Comparison of ENCODE assay signal across 8 cellular contexts in the genomic region with DNA sequence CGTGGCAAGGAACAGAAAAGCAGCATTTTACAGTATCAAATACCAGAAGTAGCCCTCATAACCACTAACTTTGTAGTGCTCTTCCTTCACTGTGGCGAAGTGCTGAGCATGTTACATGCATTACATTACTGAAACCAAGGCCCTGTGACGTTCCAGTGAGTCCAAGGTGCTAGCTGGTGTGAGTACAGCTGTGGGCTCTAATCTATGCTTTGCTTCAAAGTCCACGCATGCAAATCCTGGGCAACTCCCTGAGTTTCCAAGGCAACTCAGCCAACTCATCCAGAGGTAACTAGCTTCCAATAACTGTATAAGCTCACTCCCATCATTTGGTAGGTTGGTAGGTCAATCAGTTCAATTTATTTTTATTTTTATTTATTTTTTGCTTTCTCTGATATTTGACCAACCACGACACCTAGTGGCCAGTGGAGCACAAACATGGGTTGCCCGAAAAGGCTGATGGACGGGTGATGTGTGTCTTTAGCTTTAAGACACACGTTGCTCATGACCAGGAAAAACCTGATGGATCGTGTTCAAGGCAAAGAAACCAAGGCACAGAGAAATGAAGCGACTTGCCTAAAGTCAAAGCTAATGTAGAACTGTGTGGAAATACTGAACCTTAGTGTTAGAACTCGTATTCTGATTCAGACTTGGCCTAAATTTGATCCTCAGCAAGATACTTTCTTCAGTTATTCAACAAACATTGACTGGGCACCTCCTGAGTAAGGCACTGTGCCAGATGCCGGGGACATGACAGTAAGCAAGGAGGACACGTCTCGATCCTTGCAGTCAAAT.
DNase-seq lines count a peak whose midpoint lies in the region; ATAC-seq and TF ChIP-seq lines count a peak whose summit lies in the region.

No MANE protein-coding gene starts in this region.

- H3K4me1 Mint-ChIP-seq in CD4-positive, alpha-beta memory T cell: no peaks in the 10 kb centered on the region
- H3K4me1 Mint-ChIP-seq in activated CD8-positive, alpha-beta T cell treated with anti-CD3 and anti-CD28 coated beads, Interleukin-2, amount 10 ng/mL, durations not matched to agents 7 days and 5 days (ENCODE audit: low read depth): no peaks in the 10 kb centered on the region
- peaks cover 2% of the 10 kb centered on the region for H3K4me1 Mint-ChIP-seq in endothelial cell (ENCODE audit: unreplicated experiment)

- H3K27me3 ChIP-seq in CD4-positive, alpha-beta memory T cell (ENCODE audit: insufficient read depth, low read length): no peaks in the 10 kb centered on the region

- no peaks in the 10 kb centered on the region for H3K36me3 Mint-ChIP-seq in CD4-positive, alpha-beta memory T cell
- no peaks in the 10 kb centered on the region for H3K36me3 Mint-ChIP-seq in activated CD8-positive, alpha-beta T cell treated with anti-CD3 and anti-CD28 coated beads, Interleukin-2, amount 10 ng/mL, durations not matched to agents 7 days and 5 days (ENCODE audit: low read depth)
- H3K36me3 Mint-ChIP-seq in endothelial cell (ENCODE audit: low read depth, unreplicated experiment): no peaks in the 10 kb centered on the region

- no peak overlapping the region for H3K4me3 Mint-ChIP-seq in CD4-positive, alpha-beta memory T cell
- H3K4me3 Mint-ChIP-seq in activated CD8-positive, alpha-beta T cell treated with anti-CD3 and anti-CD28 coated beads, Interleukin-2, amount 10 ng/mL, durations not matched to agents 7 days and 5 days: no peak overlapping the region
- H3K4me3 Mint-ChIP-seq in endothelial cell (ENCODE audit: unreplicated experiment): no peak overlapping the region

- H3K27me3 Mint-ChIP-seq in CD4-positive, alpha-beta memory T cell: peaks cover 17 to 20% of the 10 kb centered on the region in 2 donors
- peaks cover 18% of the 10 kb centered on the region for H3K27me3 Mint-ChIP-seq in activated CD8-positive, alpha-beta T cell treated with anti-CD3 and anti-CD28 coated beads, Interleukin-2, amount 10 ng/mL, durations not matched to agents 7 days and 5 days (ENCODE audit: low read depth)
- H3K27me3 Mint-ChIP-seq in endothelial cell (ENCODE audit: unreplicated experiment): peaks cover 2% of the 10 kb centered on the region

- H3K36me3 ChIP-seq in CD4-positive, alpha-beta memory T cell (ENCODE audit: insufficient read depth, low read length): no peaks in the 10 kb centered on the region

- no peaks in the 10 kb centered on the region for H3K9me3 Mint-ChIP-seq in CD4-positive, alpha-beta memory T cell
- no peaks in the 10 kb centered on the region for H3K9me3 Mint-ChIP-seq in activated CD8-positive, alpha-beta T cell treated with anti-CD3 and anti-CD28 coated beads, Interleukin-2, amount 10 ng/mL, durations not matched to agents 7 days and 5 days (ENCODE audit: insufficient read depth)
- no peaks in the 10 kb centered on the region for H3K9me3 Mint-ChIP-seq in endothelial cell (ENCODE audit: unreplicated experiment)

- H3K4me1 ChIP-seq in CD4-positive, alpha-beta memory T cell (ENCODE audit: insufficient read depth, low read length): no peaks in the 10 kb centered on the region

- CTCF ChIA-PET in CD4-positive, alpha-beta memory T cell (lab: Charles Lee; ENCODE audit: partially characterized antibody): interaction anchor here (0.6 to 12.4 kb wide), 48 partner anchors 8 to 545 kb away, joined by 3 to 320 read pairs (median 4); a partner anchor contains a TSS
- CTCF ChIA-PET in activated CD8-positive, alpha-beta T cell treated with anti-CD3 and anti-CD28 coated beads, Interleukin-2, amount 10 ng/mL, durations not matched to agents 7 days and 5 days (lab: Charles Lee): interaction anchor here (0.6 to 8.0 kb wide), 54 partner anchors 8 to 546 kb away, joined by 3 to 177 read pairs (median 5); a partner anchor contains a TSS

- no peak overlapping the region for H3K27ac Mint-ChIP-seq in CD4-positive, alpha-beta memory T cell
- H3K27ac Mint-ChIP-seq in activated CD8-positive, alpha-beta T cell treated with anti-CD3 and anti-CD28 coated beads, Interleukin-2, amount 10 ng/mL, durations not matched to agents 7 days and 5 days: no peak overlapping the region
- H3K27ac Mint-ChIP-seq in endothelial cell (ENCODE audit: unreplicated experiment): no peak overlapping the region

- peak; percentile 98 for ATAC-seq in GM19324 (IDR thresholded peaks at IDR 0.05; ENCODE audit: low FRiP score, unreplicated experiment)
- peak; percentile 100 for ATAC-seq in HG03342 (IDR thresholded peaks at IDR 0.05; ENCODE audit: unreplicated experiment)
- ATAC-seq in activated CD8-positive, alpha-beta T cell treated with anti-CD3 and anti-CD28 coated beads, Interleukin-2, amount 10 ng/mL, durations not matched to agents 7 days and 5 days: peak; percentile 65
- ATAC-seq in stimulated activated naive CD8-positive, alpha-beta T cell treated with anti-CD3 and anti-CD28 coated beads, Interleukin-15, Interleukin-2, amounts not matched to agents 100 U/mL and 50 U/mL, for 24 hours: peak; percentile 66

- intact Hi-C loops in CD4-positive, alpha-beta memory T cell (cut with micrococcal nuclease): loop anchor here (1.0 to 2.0 kb wide), 3 partner anchors 73 to 228 kb away; no protein-coding TSS in a partner anchor

- POLR2A ChIA-PET in CD4-positive, alpha-beta memory T cell (lab: Charles Lee; ENCODE audit: partially characterized antibody): interaction anchor here (1.0 to 2.5 kb wide), 2 partner anchors 75 to 199 kb away, joined by 7 to 21 read pairs; a partner anchor contains a TSS
- POLR2A ChIA-PET in activated CD8-positive, alpha-beta T cell treated with anti-CD3 and anti-CD28 coated beads, Interleukin-2, amount 10 ng/mL, durations not matched to agents 7 days and 5 days (lab: Charles Lee): interaction anchor here (0.6 to 0.9 kb wide), 4 partner anchors 75 to 392 kb away, joined by 3 to 4 read pairs (median 3); a partner anchor contains a TSS

- H3K9me3 ChIP-seq in CD4-positive, alpha-beta memory T cell (ENCODE audit: control insufficient read depth in 1 of 2, low read length in 2 of 2): no peaks in the 10 kb centered on the region

- TF ChIP-seq CTCF in endothelial cell (IDR thresholded peaks at IDR 0.05; ENCODE audit: unreplicated experiment): peak; percentile 95

- H3K27ac ChIP-seq in CD4-positive, alpha-beta memory T cell (ENCODE audit: low read depth, low read length): no peak overlapping the region

- no peak overlapping the region for H3K4me3 ChIP-seq in CD4-positive, alpha-beta memory T cell (ENCODE audit: low read length in 2 of 2)

- peak in 4 of 5 donors; percentile 33 to 58 (median 48) for DNase-seq in CD4-positive, alpha-beta memory T cell
- DNase-seq in NCI-H526 treated with DMSO at 0.1 percent for 48 hours (lab: John Stamatoyannopoulos, UW) (peak; percentile 75), endothelial cell (ENCODE audit: low spot score) (peak; percentile 69), mucosa of gallbladder (ENCODE audit: low spot score) (peak; percentile 86)
- DNase-seq in activated CD8-positive, alpha-beta T cell treated with anti-CD3 and anti-CD28 coated beads, Interleukin-2, amount 10 ng/mL, durations not matched to agents 7 days and 5 days: peak; percentile 70
- peak; percentile 67 for DNase-seq in stimulated activated naive CD8-positive, alpha-beta T cell treated with anti-CD3 and anti-CD28 coated beads, Interleukin-15, Interleukin-2, amounts not matched to agents 100 U/mL and 50 U/mL, for 24 hours
